In genomic region chr14:68286667-68287066, GRCh38 we compare ENCODE assay signal across 15 cellular contexts.
DNase-seq lines count a peak whose midpoint lies in the region; ATAC-seq and TF ChIP-seq lines count a peak whose summit lies in the region.
"Had no signal": no experiment of that assay in that cellular context is flagged by ENCODE, and none has a peak within 500 bp of the region (broad histone marks: within the 10 kb centered on the region; RNA-seq: fewer than 3 reads in every experiment).

No MANE protein-coding gene starts in this region.

- H3K4me1 Mint-ChIP-seq in CD8-positive, alpha-beta memory T cell = peaks cover 59 to 63% (median 63%) of the 10 kb centered on the region in 3 donors
- peaks cover 73% of the 10 kb centered on the region for H3K4me1 Mint-ChIP-seq in activated naive CD8-positive, alpha-beta T cell treated with anti-CD3 and anti-CD28 coated beads, Interleukin-2, amount 50 U/mL, for 24 hours
- H3K4me1 Mint-ChIP-seq in natural killer cell treated with Interleukin-12 subunit alpha and Interleukin-12 subunit beta and Interleukin-15 and Interleukin-18, amount 100 ng/mL, for 72 hours (ENCODE audit: low read depth in 2 of 2) = peaks cover 60 to 61% of the 10 kb centered on the region in 2 donors

- TF ChIP-seq POLR2A in tibial nerve (IDR thresholded peaks at IDR 0.05) = no peak

- no peaks in the 10 kb centered on the region for H3K27me3 Mint-ChIP-seq in CD8-positive, alpha-beta memory T cell
- H3K27me3 Mint-ChIP-seq in activated naive CD8-positive, alpha-beta T cell treated with anti-CD3 and anti-CD28 coated beads, Interleukin-2, amount 50 U/mL, for 24 hours = no peaks in the 10 kb centered on the region
- H3K27me3 Mint-ChIP-seq in natural killer cell treated with Interleukin-12 subunit alpha and Interleukin-12 subunit beta and Interleukin-15 and Interleukin-18, amount 100 ng/mL, for 72 hours = no peaks in the 10 kb centered on the region
- H3K27me3 Mint-ChIP-seq: activated naive CD4-positive, alpha-beta T cell treated with anti-CD3 and anti-CD28 coated beads, Interleukin-2, amount 10 ng/mL, durations not matched to agents 7 days and 5 days had no signal

- no peak overlapping the region for H3K27ac ChIP-seq in CD8-positive, alpha-beta memory T cell (ENCODE audit: low read depth, low read length)
- H3K27ac ChIP-seq in tibial nerve = peak overlapping the region in 1 of 4 donors; percentile 20
- H3K27ac ChIP-seq: upper lobe of right lung had no signal

- H3K36me3 ChIP-seq in CD8-positive, alpha-beta memory T cell (ENCODE audit: insufficient read depth, low read length) = no peaks in the 10 kb centered on the region
- H3K36me3 ChIP-seq in MG63 = no peaks in the 10 kb centered on the region
- H3K36me3 ChIP-seq in tibial nerve = no peaks in the 10 kb centered on the region
- H3K36me3 ChIP-seq: upper lobe of right lung had no signal

- H3K4me3 Mint-ChIP-seq in CD8-positive, alpha-beta memory T cell = peak overlapping the region in 1 of 7 donors; percentile 78
- peak overlapping the region; percentile 22 for H3K4me3 Mint-ChIP-seq in activated naive CD8-positive, alpha-beta T cell treated with anti-CD3 and anti-CD28 coated beads, Interleukin-2, amount 50 U/mL, for 24 hours
- peak overlapping the region; percentile 59 for H3K4me3 Mint-ChIP-seq in natural killer cell treated with Interleukin-12 subunit alpha and Interleukin-12 subunit beta and Interleukin-15 and Interleukin-18, amount 100 ng/mL, for 72 hours
- H3K4me3 Mint-ChIP-seq: activated naive CD4-positive, alpha-beta T cell treated with anti-CD3 and anti-CD28 coated beads, Interleukin-2, amount 10 ng/mL, durations not matched to agents 7 days and 5 days had no signal

- H3K4me3 ChIP-seq in CD8-positive, alpha-beta memory T cell (ENCODE audit: low read length) = no peak overlapping the region
- H3K4me3 ChIP-seq in MG63 (no peak overlapping the region), tibial nerve (no peak overlapping the region)
- H3K4me3 ChIP-seq: upper lobe of right lung had no signal

- no peaks in the 10 kb centered on the region for H3K9me3 Mint-ChIP-seq in CD8-positive, alpha-beta memory T cell
- H3K9me3 Mint-ChIP-seq in activated naive CD8-positive, alpha-beta T cell treated with anti-CD3 and anti-CD28 coated beads, Interleukin-2, amount 50 U/mL, for 24 hours = no peaks in the 10 kb centered on the region
- H3K9me3 Mint-ChIP-seq in natural killer cell treated with Interleukin-12 subunit alpha and Interleukin-12 subunit beta and Interleukin-15 and Interleukin-18, amount 100 ng/mL, for 72 hours = no peaks in the 10 kb centered on the region
- H3K9me3 Mint-ChIP-seq: activated naive CD4-positive, alpha-beta T cell treated with anti-CD3 and anti-CD28 coated beads, Interleukin-2, amount 10 ng/mL, durations not matched to agents 7 days and 5 days had no signal

- H3K4me1 ChIP-seq in CD8-positive, alpha-beta memory T cell (ENCODE audit: insufficient read depth, low read length) = peaks cover 59% of the 10 kb centered on the region
- H3K4me1 ChIP-seq in tibial nerve = peaks cover 0 to 35% (median 23%) of the 10 kb centered on the region in 4 donors

- H3K36me3 Mint-ChIP-seq in CD8-positive, alpha-beta memory T cell = peaks cover 0 to 3% (median 0%) of the 10 kb centered on the region in 3 donors
- H3K36me3 Mint-ChIP-seq in activated naive CD8-positive, alpha-beta T cell treated with anti-CD3 and anti-CD28 coated beads, Interleukin-2, amount 50 U/mL, for 24 hours (ENCODE audit: low read depth) = peaks cover 3% of the 10 kb centered on the region
- no peaks in the 10 kb centered on the region for H3K36me3 Mint-ChIP-seq in natural killer cell treated with Interleukin-12 subunit alpha and Interleukin-12 subunit beta and Interleukin-15 and Interleukin-18, amount 100 ng/mL, for 72 hours

- no peak for TF ChIP-seq CTCF in tibial nerve (IDR thresholded peaks at IDR 0.05)

- POLR2A ChIA-PET in CD8-positive, alpha-beta memory T cell (lab: Charles Lee) = interaction anchor here (0.6 to 1.0 kb wide), 2 partner anchors 14 to 506 kb away, joined by 3 to 7 read pairs; partner anchors contain the start of gene ZFP36L1

- no peaks in the 10 kb centered on the region for H3K9me3 ChIP-seq in CD8-positive, alpha-beta memory T cell (ENCODE audit: low read length)
- H3K9me3 ChIP-seq in MG63 (no peaks in the 10 kb centered on the region), tibial nerve (no peaks in the 10 kb centered on the region)
- H3K9me3 ChIP-seq: upper lobe of right lung had no signal

- ATAC-seq in activated naive CD8-positive, alpha-beta T cell treated with anti-CD3 and anti-CD28 coated beads, Interleukin-2, amount 50 U/mL, for 24 hours = no peak
- no peak for ATAC-seq in natural killer cell treated with Interleukin-12 subunit alpha and Interleukin-12 subunit beta and Interleukin-15 and Interleukin-18, amount 100 ng/mL, for 72 hours
- no peak for ATAC-seq in HG03108 (IDR thresholded peaks at IDR 0.05; ENCODE audit: unreplicated experiment)
- ATAC-seq: upper lobe of right lung had no signal

- H3K27me3 ChIP-seq in CD8-positive, alpha-beta memory T cell (ENCODE audit: insufficient read depth, low read length, poor library complexity, severe bottlenecking) = no peaks in the 10 kb centered on the region
- H3K27me3 ChIP-seq in MG63 (no peaks in the 10 kb centered on the region), tibial nerve (no peaks in the 10 kb centered on the region)
- H3K27me3 ChIP-seq: upper lobe of right lung had no signal

- CTCF ChIA-PET in CD8-positive, alpha-beta memory T cell (lab: Charles Lee) = interaction anchor here (1.6 kb wide), 1 partner anchor 557 kb away, joined by 4 read pairs; no protein-coding TSS in a partner anchor

- H3K27ac Mint-ChIP-seq in CD8-positive, alpha-beta memory T cell = peak overlapping the region; percentile 89 to 97 (median 96)
- peak overlapping the region; percentile 94 for H3K27ac Mint-ChIP-seq in activated naive CD8-positive, alpha-beta T cell treated with anti-CD3 and anti-CD28 coated beads, Interleukin-2, amount 50 U/mL, for 24 hours
- H3K27ac Mint-ChIP-seq in natural killer cell treated with Interleukin-12 subunit alpha and Interleukin-12 subunit beta and Interleukin-15 and Interleukin-18, amount 100 ng/mL, for 72 hours = peak overlapping the region; percentile 90 to 96

- DNase-seq in CD8-positive, alpha-beta memory T cell = no peak
- DNase-seq in MG63 (peak; percentile 43), tibial nerve (ENCODE audit: low spot score in 2 of 2) (no peak), COLO668 (lab: John Stamatoyannopoulos, UW; ENCODE audit: unreplicated experiment) (no peak)
- DNase-seq in activated naive CD8-positive, alpha-beta T cell treated with anti-CD3 and anti-CD28 coated beads, Interleukin-2, amount 50 U/mL, for 24 hours = no peak
- DNase-seq in natural killer cell treated with Interleukin-12 subunit alpha and Interleukin-12 subunit beta and Interleukin-15 and Interleukin-18, amount 100 ng/mL, for 72 hours (ENCODE audit: low spot score) = no peak
- no peak for DNase-seq in stimulated activated CD4-positive, alpha-beta T cell treated with anti-CD3 and anti-CD28 coated beads, Interleukin-12 subunit alpha, Interleukin-12 subunit beta, amount 100 ng/mL, for 4 hours
- DNase-seq: activated naive CD4-positive, alpha-beta T cell treated with anti-CD3 and anti-CD28 coated beads, Interleukin-2, amount 10 ng/mL, durations not matched to agents 7 days and 5 days; DND-41; NCI-H1694; NCI-H774; SHP77 treated with DMSO at 0.1 percent for 48 hours; stimulated activated CD4-positive, alpha-beta T cell treated with anti-CD3 and anti-CD28 coated beads, Interleukin-1b, Interleukin-23, amount 100 ng/mL, for 48 hours; upper lobe of right lung had no signal

- no peak for TF ChIP-seq EP300 in tibial nerve (IDR thresholded peaks at IDR 0.05)
